Comparison of ENCODE assay signal across 1 cellular context in genomic region chr3:100403362-100403761, GRCh38.
TF ChIP-seq lines count a peak whose summit lies in the region.
"Not testable (repeated sequence)": the region's sequence is repeated elsewhere in the genome, so short reads cannot be mapped to it uniquely, and the experiment has no call there.

No MANE protein-coding gene starts in this region.

TF ChIP-seq in HepG2, 621 proteins besides CTCF, POLR2A, EP300 and RAD21:
- peak; percentile 31; the same call in 1 of the 2 replicates for TF ChIP-seq HOXA3 (CRISPR knock-in tag; IDR thresholded peaks at IDR 0.05)
- peak; percentile 38; the same call in 1 of the 2 replicates for TF ChIP-seq ZNF687 (CRISPR knock-in tag; IDR thresholded peaks at IDR 0.05)
- TF ChIP-seq TAF1 (CRISPR knock-in tag; IDR thresholded peaks at IDR 0.05), result peak; percentile 20; the same call in 1 of the 2 replicates
- 0 out of 2 replicates have a peak, but pooled peaks have one; percentile 21 for TF ChIP-seq POGZ (CRISPR knock-in tag; IDR thresholded peaks at IDR 0.05)
- TF ChIP-seq, protein P1, sequence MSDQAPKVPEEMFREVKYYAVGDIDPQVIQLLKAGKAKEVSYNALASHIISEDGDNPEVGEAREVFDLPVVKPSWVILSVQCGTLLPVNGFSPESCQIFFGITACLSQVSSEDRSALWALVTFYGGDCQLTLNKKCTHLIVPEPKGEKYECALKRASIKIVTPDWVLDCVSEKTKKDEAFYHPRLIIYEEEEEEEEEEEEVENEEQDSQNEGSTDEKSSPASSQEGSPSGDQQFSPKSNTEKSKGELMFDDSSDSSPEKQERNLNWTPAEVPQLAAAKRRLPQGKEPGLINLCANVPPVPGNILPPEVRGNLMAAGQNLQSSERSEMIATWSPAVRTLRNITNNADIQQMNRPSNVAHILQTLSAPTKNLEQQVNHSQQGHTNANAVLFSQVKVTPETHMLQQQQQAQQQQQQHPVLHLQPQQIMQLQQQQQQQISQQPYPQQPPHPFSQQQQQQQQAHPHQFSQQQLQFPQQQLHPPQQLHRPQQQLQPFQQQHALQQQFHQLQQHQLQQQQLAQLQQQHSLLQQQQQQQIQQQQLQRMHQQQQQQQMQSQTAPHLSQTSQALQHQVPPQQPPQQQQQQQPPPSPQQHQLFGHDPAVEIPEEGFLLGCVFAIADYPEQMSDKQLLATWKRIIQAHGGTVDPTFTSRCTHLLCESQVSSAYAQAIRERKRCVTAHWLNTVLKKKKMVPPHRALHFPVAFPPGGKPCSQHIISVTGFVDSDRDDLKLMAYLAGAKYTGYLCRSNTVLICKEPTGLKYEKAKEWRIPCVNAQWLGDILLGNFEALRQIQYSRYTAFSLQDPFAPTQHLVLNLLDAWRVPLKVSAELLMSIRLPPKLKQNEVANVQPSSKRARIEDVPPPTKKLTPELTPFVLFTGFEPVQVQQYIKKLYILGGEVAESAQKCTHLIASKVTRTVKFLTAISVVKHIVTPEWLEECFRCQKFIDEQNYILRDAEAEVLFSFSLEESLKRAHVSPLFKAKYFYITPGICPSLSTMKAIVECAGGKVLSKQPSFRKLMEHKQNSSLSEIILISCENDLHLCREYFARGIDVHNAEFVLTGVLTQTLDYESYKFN (CRISPR knock-in tag; conservative IDR thresholded peaks at IDR 0.05), result 0 out of 2 replicates have a peak, but pooled peaks have one; percentile 13
- TF ChIP-seq MTF2 (CRISPR knock-in tag; IDR thresholded peaks at IDR 0.05; ENCODE audit: borderline replicate concordance), result 0 out of 2 replicates have a peak, but pooled peaks have one; percentile 29
- peak; percentile 32; the same call in 1 of the 2 replicates for TF ChIP-seq PHF8 (CRISPR knock-in tag; IDR thresholded peaks at IDR 0.05)
- 0 out of 2 replicates have a peak, but pooled peaks have one; percentile 18 for TF ChIP-seq ZNF614 (CRISPR knock-in tag; IDR thresholded peaks at IDR 0.05; ENCODE audit: borderline replicate concordance)
- TF ChIP-seq ZNF292 (CRISPR knock-in tag; IDR thresholded peaks at IDR 0.05; ENCODE audit: borderline replicate concordance, low read depth), result peak; percentile 53; the same call in 1 of the 2 replicates
- peak; percentile 94 for TF ChIP-seq ZNF362 (CRISPR knock-in tag; IDR thresholded peaks at IDR 0.05; ENCODE audit: borderline replicate concordance)
- peak; percentile 84 for TF ChIP-seq YY1 (IDR thresholded peaks at IDR 0.05; ENCODE audit: insufficient read depth, insufficient replicate concordance, low read depth, low read length)
- peak; percentile 27; the same call in 1 of the 2 replicates for TF ChIP-seq ARID5B (CRISPR knock-in tag; IDR thresholded peaks at IDR 0.05)
- 0 out of 2 replicates have a peak, but pooled peaks have one; percentile 43 for TF ChIP-seq ZMYM4 (CRISPR knock-in tag; IDR thresholded peaks at IDR 0.05)
- TF ChIP-seq GABPA (IDR thresholded peaks at IDR 0.05; ENCODE audit: low read depth, low read length), result not testable (repeated sequence)
- peak; percentile 29; the same call in 1 of the 2 replicates for TF ChIP-seq GABPA (CRISPR knock-in tag; IDR thresholded peaks at IDR 0.05; ENCODE audit: low read depth)
- 0 out of 2 replicates have a peak, but pooled peaks have one; percentile 38 for TF ChIP-seq PITX1 (CRISPR knock-in tag; IDR thresholded peaks at IDR 0.05)
- TF ChIP-seq, protein P2, sequence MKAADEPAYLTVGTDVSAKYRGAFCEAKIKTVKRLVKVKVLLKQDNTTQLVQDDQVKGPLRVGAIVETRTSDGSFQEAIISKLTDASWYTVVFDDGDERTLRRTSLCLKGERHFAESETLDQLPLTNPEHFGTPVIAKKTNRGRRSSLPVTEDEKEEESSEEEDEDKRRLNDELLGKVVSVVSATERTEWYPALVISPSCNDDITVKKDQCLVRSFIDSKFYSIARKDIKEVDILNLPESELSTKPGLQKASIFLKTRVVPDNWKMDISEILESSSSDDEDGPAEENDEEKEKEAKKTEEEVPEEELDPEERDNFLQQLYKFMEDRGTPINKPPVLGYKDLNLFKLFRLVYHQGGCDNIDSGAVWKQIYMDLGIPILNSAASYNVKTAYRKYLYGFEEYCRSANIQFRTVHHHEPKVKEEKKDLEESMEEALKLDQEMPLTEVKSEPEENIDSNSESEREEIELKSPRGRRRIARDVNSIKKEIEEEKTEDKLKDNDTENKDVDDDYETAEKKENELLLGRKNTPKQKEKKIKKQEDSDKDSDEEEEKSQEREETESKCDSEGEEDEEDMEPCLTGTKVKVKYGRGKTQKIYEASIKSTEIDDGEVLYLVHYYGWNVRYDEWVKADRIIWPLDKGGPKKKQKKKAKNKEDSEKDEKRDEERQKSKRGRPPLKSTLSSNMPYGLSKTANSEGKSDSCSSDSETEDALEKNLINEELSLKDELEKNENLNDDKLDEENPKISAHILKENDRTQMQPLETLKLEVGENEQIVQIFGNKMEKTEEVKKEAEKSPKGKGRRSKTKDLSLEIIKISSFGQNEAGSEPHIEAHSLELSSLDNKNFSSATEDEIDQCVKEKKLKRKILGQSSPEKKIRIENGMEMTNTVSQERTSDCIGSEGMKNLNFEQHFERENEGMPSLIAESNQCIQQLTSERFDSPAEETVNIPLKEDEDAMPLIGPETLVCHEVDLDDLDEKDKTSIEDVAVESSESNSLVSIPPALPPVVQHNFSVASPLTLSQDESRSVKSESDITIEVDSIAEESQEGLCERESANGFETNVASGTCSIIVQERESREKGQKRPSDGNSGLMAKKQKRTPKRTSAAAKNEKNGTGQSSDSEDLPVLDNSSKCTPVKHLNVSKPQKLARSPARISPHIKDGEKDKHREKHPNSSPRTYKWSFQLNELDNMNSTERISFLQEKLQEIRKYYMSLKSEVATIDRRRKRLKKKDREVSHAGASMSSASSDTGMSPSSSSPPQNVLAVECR (CRISPR knock-in tag; IDR thresholded peaks at IDR 0.05; ENCODE audit: borderline replicate concordance), result peak; percentile 22; the same call in 1 of the 2 replicates
- TF ChIP-seq ZNF644 (CRISPR knock-in tag; IDR thresholded peaks at IDR 0.05; ENCODE audit: low read depth), result peak; percentile 73
- 0 out of 2 replicates have a peak, but pooled peaks have one; percentile 22 for TF ChIP-seq HDAC1 (CRISPR knock-in tag; IDR thresholded peaks at IDR 0.05)
- 0 out of 4 replicates have a peak, but pooled peaks of 1 of the 2 experiments have one; percentile 47 for TF ChIP-seq HMGXB4 (CRISPR knock-in tag; IDR thresholded peaks at IDR 0.05; ENCODE audit: borderline replicate concordance in 1 of 2, low read depth in 1 of 2)
- TF ChIP-seq, protein P3, sequence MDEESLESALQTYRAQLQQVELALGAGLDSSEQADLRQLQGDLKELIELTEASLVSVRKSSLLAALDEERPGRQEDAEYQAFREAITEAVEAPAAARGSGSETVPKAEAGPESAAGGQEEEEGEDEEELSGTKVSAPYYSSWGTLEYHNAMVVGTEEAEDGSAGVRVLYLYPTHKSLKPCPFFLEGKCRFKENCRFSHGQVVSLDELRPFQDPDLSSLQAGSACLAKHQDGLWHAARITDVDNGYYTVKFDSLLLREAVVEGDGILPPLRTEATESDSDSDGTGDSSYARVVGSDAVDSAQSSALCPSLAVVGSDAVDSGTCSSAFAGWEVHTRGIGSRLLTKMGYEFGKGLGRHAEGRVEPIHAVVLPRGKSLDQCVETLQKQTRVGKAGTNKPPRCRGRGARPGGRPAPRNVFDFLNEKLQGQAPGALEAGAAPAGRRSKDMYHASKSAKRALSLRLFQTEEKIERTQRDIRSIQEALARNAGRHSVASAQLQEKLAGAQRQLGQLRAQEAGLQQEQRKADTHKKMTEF (CRISPR knock-in tag; IDR thresholded peaks at IDR 0.05), result peak; percentile 33; the same call in 1 of the 2 replicates
- 0 out of 2 replicates have a peak, but pooled peaks have one; percentile 43 for TF ChIP-seq KMT2A (CRISPR knock-in tag; IDR thresholded peaks at IDR 0.05)
- 0 out of 2 replicates have a peak, but pooled peaks have one; percentile 25 for TF ChIP-seq MED1 (CRISPR knock-in tag; IDR thresholded peaks at IDR 0.05)
- TF ChIP-seq SAP130 (CRISPR knock-in tag; IDR thresholded peaks at IDR 0.05; ENCODE audit: low read depth), result peak; percentile 50; the same call in 1 of the 2 replicates
- peak; percentile 64; the same call in 1 of the 2 replicates for TF ChIP-seq ZMYM3 (CRISPR knock-in tag; IDR thresholded peaks at IDR 0.05)
- peak; percentile 45; the same call in 1 of the 2 replicates for TF ChIP-seq KAT7 (CRISPR knock-in tag; IDR thresholded peaks at IDR 0.05; ENCODE audit: borderline replicate concordance)
- TF ChIP-seq SALL1 (CRISPR knock-in tag; IDR thresholded peaks at IDR 0.05), result peak; percentile 27; the same call in 1 of the 2 replicates
TF ChIP-seq in HepG2: peak in this region for 26; not testable (repeated sequence) for 595.
